1 cellular context compared by ENCODE assay signal in genomic region chr21:43325968-43326367, GRCh38.
TF ChIP-seq lines count a peak whose summit lies in the region.

No MANE protein-coding gene starts in this region.

TF ChIP-seq in A549, 52 proteins besides CTCF, POLR2A, EP300 and RAD21 (continued from another document):
- no peak for TF ChIP-seq E2F6 (IDR thresholded peaks at IDR 0.05; ENCODE audit: borderline replicate concordance, low read depth)
- TF ChIP-seq HOXB13 (CRISPR knock-in tag; IDR thresholded peaks at IDR 0.05; ENCODE audit: low read depth): no peak
